In the genomic region with DNA sequence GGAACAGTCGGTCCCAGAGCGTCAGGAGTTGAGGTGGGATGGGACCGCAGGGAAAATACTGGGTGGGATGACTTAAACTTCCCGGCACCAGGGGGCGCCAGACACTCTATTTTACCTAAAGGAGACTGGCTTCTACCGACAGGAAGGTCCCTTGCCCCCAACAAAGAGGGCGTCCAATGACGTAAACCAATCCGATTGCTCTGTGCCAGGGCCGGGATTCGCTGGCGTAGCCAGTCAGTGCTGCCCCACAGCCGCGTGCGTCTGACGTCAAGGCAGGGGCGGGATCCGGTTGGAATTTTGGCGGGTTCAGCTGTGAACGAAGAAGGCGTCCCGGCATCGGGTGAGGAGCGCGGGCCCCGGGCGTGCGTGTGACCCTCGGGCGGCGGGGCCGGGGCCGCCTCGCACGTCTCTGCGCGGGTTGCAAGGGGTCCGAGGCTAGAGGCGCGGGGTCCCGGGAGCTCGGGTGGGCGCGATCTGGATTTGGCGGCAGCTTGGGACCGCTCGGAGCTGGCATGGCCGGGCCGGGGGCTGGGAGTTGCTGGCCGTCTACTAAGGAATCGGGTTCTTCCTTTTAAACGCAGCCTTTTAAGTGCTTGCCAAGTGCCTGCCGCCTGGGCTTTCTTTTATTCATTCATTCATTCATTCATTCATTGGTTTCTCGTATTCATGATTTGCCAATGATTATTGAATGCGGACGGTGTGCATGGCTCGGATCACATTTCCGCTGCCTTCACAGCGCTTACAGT, we compare ENCODE assay signal across 1 cellular context.
TF ChIP-seq lines count a peak whose summit lies in the region.

A gene (plus strand): TSS at position 292 of the 746 bp plus-strand sequence. CDS start 2,645 bp downstream, outside the sequence.

TF ChIP-seq in K562, 482 proteins besides CTCF, POLR2A, EP300 and RAD21 (continued from another document and continues in another):
- TF ChIP-seq, protein P1, sequence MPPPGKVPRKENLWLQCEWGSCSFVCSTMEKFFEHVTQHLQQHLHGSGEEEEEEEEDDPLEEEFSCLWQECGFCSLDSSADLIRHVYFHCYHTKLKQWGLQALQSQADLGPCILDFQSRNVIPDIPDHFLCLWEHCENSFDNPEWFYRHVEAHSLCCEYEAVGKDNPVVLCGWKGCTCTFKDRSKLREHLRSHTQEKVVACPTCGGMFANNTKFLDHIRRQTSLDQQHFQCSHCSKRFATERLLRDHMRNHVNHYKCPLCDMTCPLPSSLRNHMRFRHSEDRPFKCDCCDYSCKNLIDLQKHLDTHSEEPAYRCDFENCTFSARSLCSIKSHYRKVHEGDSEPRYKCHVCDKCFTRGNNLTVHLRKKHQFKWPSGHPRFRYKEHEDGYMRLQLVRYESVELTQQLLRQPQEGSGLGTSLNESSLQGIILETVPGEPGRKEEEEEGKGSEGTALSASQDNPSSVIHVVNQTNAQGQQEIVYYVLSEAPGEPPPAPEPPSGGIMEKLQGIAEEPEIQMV (tag; conservative IDR thresholded peaks at IDR 0.05; ENCODE audit: low read depth): no peak
- TF ChIP-seq FOXJ3 (CRISPR knock-in tag; IDR thresholded peaks at IDR 0.05) (no peak), POLR2AphosphoS2 (IDR thresholded peaks at IDR 0.05; ENCODE audit: low read length) (no peak), ZNF589 (CRISPR knock-in tag; IDR thresholded peaks at IDR 0.05; ENCODE audit: low read depth) (no peak), FOXM1 (IDR thresholded peaks at IDR 0.05; ENCODE audit: low read depth) (no peak), FOXM1 (CRISPR knock-in tag; IDR thresholded peaks at IDR 0.05; ENCODE audit: low read depth) (no peak), YY1 (IDR thresholded peaks at IDR 0.05; ENCODE audit: borderline replicate concordance in 1 of 3, control insufficient read depth in 1 of 3, extremely low read depth in 1 of 3, insufficient read depth in 3 of 3, insufficient read length in 1 of 3, insufficient replicate concordance in 2 of 3, low read depth in 1 of 3, low read length in 2 of 3) (peak; percentile 93 to 99 (median 98)), ZNF766 (CRISPR knock-in tag; conservative IDR thresholded peaks at IDR 0.05) (no peak), NR3C1 (CRISPR knock-in tag; IDR thresholded peaks at IDR 0.05) (no peak), TCF7 (IDR thresholded peaks at IDR 0.05; ENCODE audit: borderline replicate concordance) (peak; percentile 61; the same call in 1 of the 2 replicates), RUNX1 (IDR thresholded peaks at IDR 0.05; ENCODE audit: low read depth) (no peak), KDM4B (IDR thresholded peaks at IDR 0.05; ENCODE audit: borderline replicate concordance in 2 of 2, low read depth in 1 of 2) (no peak), LARP7 (IDR thresholded peaks at IDR 0.05) (no peak), ZC3H8 (IDR thresholded peaks at IDR 0.05) (no peak), GABPA (tag; conservative IDR thresholded peaks at IDR 0.05; ENCODE audit: low read depth) (peak; percentile 91), HIVEP1 (CRISPR knock-in tag; IDR thresholded peaks at IDR 0.05) (peak; percentile 42; the same call in 1 of the 2 replicates), NR2F6 (CRISPR knock-in tag; IDR thresholded peaks at IDR 0.05) (no peak), BRCA1 (IDR thresholded peaks at IDR 0.05) (no peak), BRCA1 (CRISPR knock-in tag; IDR thresholded peaks at IDR 0.05) (no peak), MTA1 (IDR thresholded peaks at IDR 0.05; ENCODE audit: borderline replicate concordance) (no peak), CSDE1 (IDR thresholded peaks at IDR 0.05) (peak in 1 of 2 experiments; percentile 57; a peak in 1 of 4 replicates), BRD4 (IDR thresholded peaks at IDR 0.05) (no peak), MEF2D (tag; conservative IDR thresholded peaks at IDR 0.05; ENCODE audit: low read depth) (no peak), ATF1 (CRISPR knock-in tag; IDR thresholded peaks at IDR 0.05) (peak; percentile 65), ATF1 (tag; IDR thresholded peaks at IDR 0.05) (peak; percentile 99), CTBP1 (IDR thresholded peaks at IDR 0.05; ENCODE audit: borderline replicate concordance) (peak; percentile 75)
- TF ChIP-seq, protein P2, sequence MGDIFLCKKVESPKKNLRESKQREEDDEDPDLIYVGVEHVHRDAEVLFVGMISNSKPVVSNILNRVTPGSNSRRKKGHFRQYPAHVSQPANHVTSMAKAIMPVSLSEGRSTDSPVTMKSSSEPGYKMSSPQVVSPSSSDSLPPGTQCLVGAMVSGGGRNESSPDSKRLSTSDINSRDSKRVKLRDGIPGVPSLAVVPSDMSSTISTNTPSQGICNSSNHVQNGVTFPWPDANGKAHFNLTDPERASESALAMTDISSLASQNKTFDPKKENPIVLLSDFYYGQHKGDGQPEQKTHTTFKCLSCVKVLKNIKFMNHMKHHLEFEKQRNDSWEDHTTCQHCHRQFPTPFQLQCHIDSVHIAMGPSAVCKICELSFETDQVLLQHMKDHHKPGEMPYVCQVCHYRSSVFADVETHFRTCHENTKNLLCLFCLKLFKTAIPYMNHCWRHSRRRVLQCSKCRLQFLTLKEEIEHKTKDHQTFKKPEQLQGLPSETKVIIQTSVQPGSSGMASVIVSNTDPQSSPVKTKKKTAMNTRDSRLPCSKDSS (IDR thresholded peaks at IDR 0.05; ENCODE audit: low read depth, partially characterized antibody): no peak
- TF ChIP-seq, protein P3, sequence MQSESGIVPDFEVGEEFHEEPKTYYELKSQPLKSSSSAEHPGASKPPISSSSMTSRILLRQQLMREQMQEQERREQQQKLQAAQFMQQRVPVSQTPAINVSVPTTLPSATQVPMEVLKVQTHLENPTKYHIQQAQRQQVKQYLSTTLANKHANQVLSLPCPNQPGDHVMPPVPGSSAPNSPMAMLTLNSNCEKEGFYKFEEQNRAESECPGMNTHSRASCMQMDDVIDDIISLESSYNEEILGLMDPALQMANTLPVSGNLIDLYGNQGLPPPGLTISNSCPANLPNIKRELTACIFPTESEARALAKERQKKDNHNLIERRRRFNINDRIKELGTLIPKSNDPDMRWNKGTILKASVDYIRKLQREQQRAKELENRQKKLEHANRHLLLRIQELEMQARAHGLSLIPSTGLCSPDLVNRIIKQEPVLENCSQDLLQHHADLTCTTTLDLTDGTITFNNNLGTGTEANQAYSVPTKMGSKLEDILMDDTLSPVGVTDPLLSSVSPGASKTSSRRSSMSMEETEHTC (IDR thresholded peaks at IDR 0.05): no peak
- TF ChIP-seq, protein P4, sequence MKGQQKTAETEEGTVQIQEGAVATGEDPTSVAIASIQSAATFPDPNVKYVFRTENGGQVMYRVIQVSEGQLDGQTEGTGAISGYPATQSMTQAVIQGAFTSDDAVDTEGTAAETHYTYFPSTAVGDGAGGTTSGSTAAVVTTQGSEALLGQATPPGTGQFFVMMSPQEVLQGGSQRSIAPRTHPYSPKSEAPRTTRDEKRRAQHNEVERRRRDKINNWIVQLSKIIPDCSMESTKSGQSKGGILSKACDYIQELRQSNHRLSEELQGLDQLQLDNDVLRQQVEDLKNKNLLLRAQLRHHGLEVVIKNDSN (CRISPR knock-in tag; IDR thresholded peaks at IDR 0.05): no peak
- TF ChIP-seq, protein P5, sequence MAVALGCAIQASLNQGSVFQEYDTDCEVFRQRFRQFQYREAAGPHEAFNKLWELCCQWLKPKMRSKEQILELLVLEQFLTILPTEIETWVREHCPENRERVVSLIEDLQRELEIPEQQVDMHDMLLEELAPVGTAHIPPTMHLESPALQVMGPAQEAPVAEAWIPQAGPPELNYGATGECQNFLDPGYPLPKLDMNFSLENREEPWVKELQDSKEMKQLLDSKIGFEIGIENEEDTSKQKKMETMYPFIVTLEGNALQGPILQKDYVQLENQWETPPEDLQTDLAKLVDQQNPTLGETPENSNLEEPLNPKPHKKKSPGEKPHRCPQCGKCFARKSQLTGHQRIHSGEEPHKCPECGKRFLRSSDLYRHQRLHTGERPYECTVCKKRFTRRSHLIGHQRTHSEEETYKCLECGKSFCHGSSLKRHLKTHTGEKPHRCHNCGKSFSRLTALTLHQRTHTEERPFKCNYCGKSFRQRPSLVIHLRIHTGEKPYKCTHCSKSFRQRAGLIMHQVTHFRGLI (CRISPR knock-in tag; IDR thresholded peaks at IDR 0.05): no peak
- TF ChIP-seq, protein P6, sequence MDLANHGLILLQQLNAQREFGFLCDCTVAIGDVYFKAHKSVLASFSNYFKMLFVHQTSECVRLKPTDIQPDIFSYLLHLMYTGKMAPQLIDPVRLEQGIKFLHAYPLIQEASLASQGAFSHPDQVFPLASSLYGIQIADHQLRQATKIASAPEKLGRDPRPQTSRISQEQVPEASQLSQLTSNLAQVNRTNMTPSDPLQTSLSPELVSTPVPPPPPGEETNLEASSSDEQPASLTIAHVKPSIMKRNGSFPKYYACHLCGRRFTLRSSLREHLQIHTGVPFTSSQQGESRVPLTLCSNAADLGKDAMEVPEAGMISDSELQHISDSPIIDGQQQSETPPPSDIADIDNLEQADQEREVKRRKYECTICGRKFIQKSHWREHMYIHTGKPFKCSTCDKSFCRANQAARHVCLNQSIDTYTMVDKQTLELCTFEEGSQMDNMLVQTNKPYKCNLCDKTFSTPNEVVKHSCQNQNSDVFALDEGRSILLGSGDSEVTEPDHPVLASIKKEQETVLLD (IDR thresholded peaks at IDR 0.05): no peak
- TF ChIP-seq, protein P7, sequence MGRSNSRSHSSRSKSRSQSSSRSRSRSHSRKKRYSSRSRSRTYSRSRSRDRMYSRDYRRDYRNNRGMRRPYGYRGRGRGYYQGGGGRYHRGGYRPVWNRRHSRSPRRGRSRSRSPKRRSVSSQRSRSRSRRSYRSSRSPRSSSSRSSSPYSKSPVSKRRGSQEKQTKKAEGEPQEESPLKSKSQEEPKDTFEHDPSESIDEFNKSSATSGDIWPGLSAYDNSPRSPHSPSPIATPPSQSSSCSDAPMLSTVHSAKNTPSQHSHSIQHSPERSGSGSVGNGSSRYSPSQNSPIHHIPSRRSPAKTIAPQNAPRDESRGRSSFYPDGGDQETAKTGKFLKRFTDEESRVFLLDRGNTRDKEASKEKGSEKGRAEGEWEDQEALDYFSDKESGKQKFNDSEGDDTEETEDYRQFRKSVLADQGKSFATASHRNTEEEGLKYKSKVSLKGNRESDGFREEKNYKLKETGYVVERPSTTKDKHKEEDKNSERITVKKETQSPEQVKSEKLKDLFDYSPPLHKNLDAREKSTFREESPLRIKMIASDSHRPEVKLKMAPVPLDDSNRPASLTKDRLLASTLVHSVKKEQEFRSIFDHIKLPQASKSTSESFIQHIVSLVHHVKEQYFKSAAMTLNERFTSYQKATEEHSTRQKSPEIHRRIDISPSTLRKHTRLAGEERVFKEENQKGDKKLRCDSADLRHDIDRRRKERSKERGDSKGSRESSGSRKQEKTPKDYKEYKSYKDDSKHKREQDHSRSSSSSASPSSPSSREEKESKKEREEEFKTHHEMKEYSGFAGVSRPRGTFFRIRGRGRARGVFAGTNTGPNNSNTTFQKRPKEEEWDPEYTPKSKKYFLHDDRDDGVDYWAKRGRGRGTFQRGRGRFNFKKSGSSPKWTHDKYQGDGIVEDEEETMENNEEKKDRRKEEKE (IDR thresholded peaks at IDR 0.05; ENCODE audit: borderline replicate concordance in 1 of 2, control insufficient read depth in 1 of 2, low read depth in 2 of 2, low read length in 1 of 2): no peak
- TF ChIP-seq, protein P8, sequence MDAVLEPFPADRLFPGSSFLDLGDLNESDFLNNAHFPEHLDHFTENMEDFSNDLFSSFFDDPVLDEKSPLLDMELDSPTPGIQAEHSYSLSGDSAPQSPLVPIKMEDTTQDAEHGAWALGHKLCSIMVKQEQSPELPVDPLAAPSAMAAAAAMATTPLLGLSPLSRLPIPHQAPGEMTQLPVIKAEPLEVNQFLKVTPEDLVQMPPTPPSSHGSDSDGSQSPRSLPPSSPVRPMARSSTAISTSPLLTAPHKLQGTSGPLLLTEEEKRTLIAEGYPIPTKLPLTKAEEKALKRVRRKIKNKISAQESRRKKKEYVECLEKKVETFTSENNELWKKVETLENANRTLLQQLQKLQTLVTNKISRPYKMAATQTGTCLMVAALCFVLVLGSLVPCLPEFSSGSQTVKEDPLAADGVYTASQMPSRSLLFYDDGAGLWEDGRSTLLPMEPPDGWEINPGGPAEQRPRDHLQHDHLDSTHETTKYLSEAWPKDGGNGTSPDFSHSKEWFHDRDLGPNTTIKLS (IDR thresholded peaks at IDR 0.05; ENCODE audit: borderline replicate concordance, low read depth): no peak
- TF ChIP-seq, protein P9, sequence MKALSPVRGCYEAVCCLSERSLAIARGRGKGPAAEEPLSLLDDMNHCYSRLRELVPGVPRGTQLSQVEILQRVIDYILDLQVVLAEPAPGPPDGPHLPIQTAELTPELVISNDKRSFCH (CRISPR knock-in tag; IDR thresholded peaks at IDR 0.05): no peak
- TF ChIP-seq, protein P9 (tag; IDR thresholded peaks at IDR 0.05): no peak
- TF ChIP-seq, protein P10, sequence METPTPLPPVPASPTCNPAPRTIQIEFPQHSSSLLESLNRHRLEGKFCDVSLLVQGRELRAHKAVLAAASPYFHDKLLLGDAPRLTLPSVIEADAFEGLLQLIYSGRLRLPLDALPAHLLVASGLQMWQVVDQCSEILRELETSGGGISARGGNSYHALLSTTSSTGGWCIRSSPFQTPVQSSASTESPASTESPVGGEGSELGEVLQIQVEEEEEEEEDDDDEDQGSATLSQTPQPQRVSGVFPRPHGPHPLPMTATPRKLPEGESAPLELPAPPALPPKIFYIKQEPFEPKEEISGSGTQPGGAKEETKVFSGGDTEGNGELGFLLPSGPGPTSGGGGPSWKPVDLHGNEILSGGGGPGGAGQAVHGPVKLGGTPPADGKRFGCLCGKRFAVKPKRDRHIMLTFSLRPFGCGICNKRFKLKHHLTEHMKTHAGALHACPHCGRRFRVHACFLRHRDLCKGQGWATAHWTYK (CRISPR knock-in tag; IDR thresholded peaks at IDR 0.05): no peak
- TF ChIP-seq, protein P11, sequence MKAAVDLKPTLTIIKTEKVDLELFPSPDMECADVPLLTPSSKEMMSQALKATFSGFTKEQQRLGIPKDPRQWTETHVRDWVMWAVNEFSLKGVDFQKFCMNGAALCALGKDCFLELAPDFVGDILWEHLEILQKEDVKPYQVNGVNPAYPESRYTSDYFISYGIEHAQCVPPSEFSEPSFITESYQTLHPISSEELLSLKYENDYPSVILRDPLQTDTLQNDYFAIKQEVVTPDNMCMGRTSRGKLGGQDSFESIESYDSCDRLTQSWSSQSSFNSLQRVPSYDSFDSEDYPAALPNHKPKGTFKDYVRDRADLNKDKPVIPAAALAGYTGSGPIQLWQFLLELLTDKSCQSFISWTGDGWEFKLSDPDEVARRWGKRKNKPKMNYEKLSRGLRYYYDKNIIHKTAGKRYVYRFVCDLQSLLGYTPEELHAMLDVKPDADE (conservative IDR thresholded peaks at IDR 0.05; ENCODE audit: control insufficient read depth, low read depth, low read length): no peak
- TF ChIP-seq, protein P12, sequence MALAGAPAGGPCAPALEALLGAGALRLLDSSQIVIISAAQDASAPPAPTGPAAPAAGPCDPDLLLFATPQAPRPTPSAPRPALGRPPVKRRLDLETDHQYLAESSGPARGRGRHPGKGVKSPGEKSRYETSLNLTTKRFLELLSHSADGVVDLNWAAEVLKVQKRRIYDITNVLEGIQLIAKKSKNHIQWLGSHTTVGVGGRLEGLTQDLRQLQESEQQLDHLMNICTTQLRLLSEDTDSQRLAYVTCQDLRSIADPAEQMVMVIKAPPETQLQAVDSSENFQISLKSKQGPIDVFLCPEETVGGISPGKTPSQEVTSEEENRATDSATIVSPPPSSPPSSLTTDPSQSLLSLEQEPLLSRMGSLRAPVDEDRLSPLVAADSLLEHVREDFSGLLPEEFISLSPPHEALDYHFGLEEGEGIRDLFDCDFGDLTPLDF (CRISPR knock-in tag; IDR thresholded peaks at IDR 0.05): peak; percentile 84; the same call in 1 of the 2 replicates
